In the genomic region with DNA sequence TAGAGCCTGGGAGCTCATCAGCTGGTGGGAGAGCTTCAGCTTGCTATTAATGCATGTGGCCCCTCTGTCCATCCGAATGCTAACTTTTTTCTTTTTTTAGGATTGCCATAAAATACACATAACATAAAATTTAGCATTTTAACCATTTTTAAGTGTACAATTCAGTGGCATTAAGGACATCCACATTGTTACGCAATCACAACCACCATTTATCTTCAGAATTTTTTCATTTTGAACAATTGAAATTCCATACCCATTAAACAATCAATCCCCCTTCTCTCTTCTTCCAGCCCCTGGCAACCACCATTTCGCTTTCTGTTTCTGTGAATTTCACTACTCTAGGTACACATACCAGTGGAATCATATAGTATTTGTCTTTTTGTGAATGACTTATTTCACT, we compare ENCODE assay signal across 2 cellular contexts.
TF ChIP-seq lines count a peak whose summit lies in the region.

No MANE protein-coding gene starts in this region.

TF ChIP-seq in IMR-90, 13 proteins besides CTCF, POLR2A, EP300 and RAD21:
- no peak for TF ChIP-seq FOS (IDR thresholded peaks at IDR 0.05; ENCODE audit: low read depth, low read length)
- no peak for TF ChIP-seq BHLHE40 (IDR thresholded peaks at IDR 0.05; ENCODE audit: low read depth, low read length)
- peak; percentile 86 for TF ChIP-seq CEBPB (IDR thresholded peaks at IDR 0.05; ENCODE audit: low read depth, low read length)

TF ChIP-seq in K562, 482 proteins besides CTCF, POLR2A, EP300 and RAD21:
- TF ChIP-seq ETV1 (tag; conservative IDR thresholded peaks at IDR 0.05; ENCODE audit: low read depth) (no peak), ZNF140 (CRISPR knock-in tag; IDR thresholded peaks at IDR 0.05) (no peak), ZNF79 (CRISPR knock-in tag; IDR thresholded peaks at IDR 0.05; ENCODE audit: low read depth) (no peak), ZNF589 (CRISPR knock-in tag; IDR thresholded peaks at IDR 0.05; ENCODE audit: low read depth) (no peak), ELF1 (tag; IDR thresholded peaks at IDR 0.05) (no peak), CBFA2T3 (IDR thresholded peaks at IDR 0.05) (no peak), NR2C2 (CRISPR knock-in tag; IDR thresholded peaks at IDR 0.05) (no peak), NR2C2 (tag; IDR thresholded peaks at IDR 0.05) (no peak), CHD1 (IDR thresholded peaks at IDR 0.05; ENCODE audit: low read length) (no peak), ILK (tag; IDR thresholded peaks at IDR 0.05; ENCODE audit: borderline replicate concordance, low read depth) (no peak), EP400 (IDR thresholded peaks at IDR 0.05) (no peak), ZNF707 (CRISPR knock-in tag; conservative IDR thresholded peaks at IDR 0.05) (no peak), RFX5 (IDR thresholded peaks at IDR 0.05; ENCODE audit: low read depth, low read length) (no peak), SMAD4 (CRISPR knock-in tag; conservative IDR thresholded peaks at IDR 0.05) (no peak), OTX1 (CRISPR knock-in tag; IDR thresholded peaks at IDR 0.05) (no peak), POLR3G (IDR thresholded peaks at IDR 0.05; ENCODE audit: extremely low read depth, insufficient read length, insufficient replicate concordance) (no peak), CEBPG (CRISPR knock-in tag; IDR thresholded peaks at IDR 0.05) (no peak), CEBPG (tag; conservative IDR thresholded peaks at IDR 0.05 in 1 of 2, IDR thresholded peaks at IDR 0.05 in 1 of 2) (peak; percentile 71 to 98), SIX5 (IDR thresholded peaks at IDR 0.05; ENCODE audit: borderline replicate concordance in 1 of 2, insufficient read depth in 1 of 2, low read depth in 1 of 2, low read length in 2 of 2) (no peak), CEBPB (tag; IDR thresholded peaks at IDR 0.05) (peak; percentile 98)
- TF ChIP-seq, protein P1, sequence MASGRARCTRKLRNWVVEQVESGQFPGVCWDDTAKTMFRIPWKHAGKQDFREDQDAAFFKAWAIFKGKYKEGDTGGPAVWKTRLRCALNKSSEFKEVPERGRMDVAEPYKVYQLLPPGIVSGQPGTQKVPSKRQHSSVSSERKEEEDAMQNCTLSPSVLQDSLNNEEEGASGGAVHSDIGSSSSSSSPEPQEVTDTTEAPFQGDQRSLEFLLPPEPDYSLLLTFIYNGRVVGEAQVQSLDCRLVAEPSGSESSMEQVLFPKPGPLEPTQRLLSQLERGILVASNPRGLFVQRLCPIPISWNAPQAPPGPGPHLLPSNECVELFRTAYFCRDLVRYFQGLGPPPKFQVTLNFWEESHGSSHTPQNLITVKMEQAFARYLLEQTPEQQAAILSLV (tag; IDR thresholded peaks at IDR 0.05): peak; percentile 80
- TF ChIP-seq, protein P2, sequence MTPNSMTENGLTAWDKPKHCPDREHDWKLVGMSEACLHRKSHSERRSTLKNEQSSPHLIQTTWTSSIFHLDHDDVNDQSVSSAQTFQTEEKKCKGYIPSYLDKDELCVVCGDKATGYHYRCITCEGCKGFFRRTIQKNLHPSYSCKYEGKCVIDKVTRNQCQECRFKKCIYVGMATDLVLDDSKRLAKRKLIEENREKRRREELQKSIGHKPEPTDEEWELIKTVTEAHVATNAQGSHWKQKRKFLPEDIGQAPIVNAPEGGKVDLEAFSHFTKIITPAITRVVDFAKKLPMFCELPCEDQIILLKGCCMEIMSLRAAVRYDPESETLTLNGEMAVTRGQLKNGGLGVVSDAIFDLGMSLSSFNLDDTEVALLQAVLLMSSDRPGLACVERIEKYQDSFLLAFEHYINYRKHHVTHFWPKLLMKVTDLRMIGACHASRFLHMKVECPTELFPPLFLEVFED (CRISPR knock-in tag; conservative IDR thresholded peaks at IDR 0.05): no peak
- TF ChIP-seq, protein P3, sequence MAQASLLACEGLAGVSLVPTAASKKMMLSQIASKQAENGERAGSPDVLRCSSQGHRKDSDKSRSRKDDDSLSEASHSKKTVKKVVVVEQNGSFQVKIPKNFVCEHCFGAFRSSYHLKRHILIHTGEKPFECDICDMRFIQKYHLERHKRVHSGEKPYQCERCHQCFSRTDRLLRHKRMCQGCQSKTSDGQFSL (CRISPR knock-in tag; IDR thresholded peaks at IDR 0.05): no peak
- TF ChIP-seq, protein P3 (tag; IDR thresholded peaks at IDR 0.05): no peak
TF ChIP-seq in K562: peak in this region for 3.
